ENCODE assay signal across 25 cellular contexts in genomic region chr21:37860416-37860815, GRCh38. TPM values are rescaled to one million over a fixed set of nuclear protein-coding genes. Genes with fewer than 3 reads are reported as not detected.
"Had no signal": no experiment of that assay in that cellular context is flagged by ENCODE, and none has a peak within 500 bp of the region (broad histone marks: within the 10 kb centered on the region; RNA-seq: fewer than 3 reads in every experiment).

No MANE protein-coding gene starts in this region.

- H3K4me3 Mint-ChIP-seq: memory B cell; mesothelial cell of epicardium; naive B cell; naive thymus-derived CD8-positive, alpha-beta T cell had no signal

- H3K27ac ChIP-seq: colonic mucosa, dorsolateral prefrontal cortex, esophagus squamous epithelium, gastroesophageal sphincter, heart right ventricle, left lung, lower lobe of right lung had no signal

- H3K36me3 Mint-ChIP-seq: memory B cell, mesothelial cell of epicardium, naive B cell had no signal

- ATAC-seq: gastroesophageal sphincter; heart right ventricle; left cardiac atrium; left lung; left ventricle myocardium superior; lower lobe of right lung; mucosa of descending colon; naive thymus-derived CD8-positive, alpha-beta T cell had no signal

- DNase-seq: cerebellar nuclear complex; colonic mucosa; cortex of kidney; dermis blood vessel endothelial cell; dorsolateral prefrontal cortex; effector CD4-positive, alpha-beta T cell; effector memory CD4-positive, alpha-beta T cell; esophagus squamous epithelium; foreskin fibroblast; head of caudate nucleus; heart right ventricle; hippocampal formation; left cardiac atrium; left lung; left ventricle myocardium superior; lower lobe of right lung; mammary epithelial cell; mucosa of descending colon; naive B cell; naive thymus-derived CD8-positive, alpha-beta T cell had no signal

- H3K36me3 ChIP-seq: colonic mucosa, esophagus squamous epithelium, gastroesophageal sphincter, heart right ventricle, left lung, lower lobe of right lung had no signal

- H3K4me1 Mint-ChIP-seq: mesothelial cell of epicardium had no signal

- H3K4me3 ChIP-seq: colonic mucosa, dorsolateral prefrontal cortex, esophagus squamous epithelium, gastroesophageal sphincter, heart right ventricle, left lung, lower lobe of right lung, mucosa of descending colon had no signal

- H3K27me3 Mint-ChIP-seq: naive B cell had no signal

- H3K9me3 ChIP-seq: colonic mucosa, esophagus squamous epithelium, left lung, lower lobe of right lung, mucosa of descending colon had no signal

- H3K4me1 ChIP-seq: colonic mucosa, esophagus squamous epithelium, gastroesophageal sphincter, lower lobe of right lung had no signal

- H3K27me3 ChIP-seq: colonic mucosa had no signal

RNA-seq across cellular contexts. Expression of gene KCNJ6, which starts 55.8 kb away (rescaled TPM):
- total RNA-seq: endothelial cell of umbilical vein; esophagus squamous epithelium; heart right ventricle; left cardiac atrium; left ventricle myocardium superior; mammary epithelial cell; mesenteric fat pad; naive thymus-derived CD8-positive, alpha-beta T cell had no signal
- polyA plus RNA-seq: endothelial cell of umbilical vein; heart right ventricle; naive thymus-derived CD8-positive, alpha-beta T cell had no signal
